1 cellular context compared by ENCODE assay signal in genomic region chr2:68206779-68207178, GRCh38.
TF ChIP-seq lines count a peak whose summit lies in the region.

No MANE protein-coding gene starts in this region.

TF ChIP-seq in K562, 482 proteins besides CTCF, POLR2A, EP300 and RAD21:
- no peak for TF ChIP-seq ZSCAN32 (CRISPR knock-in tag; IDR thresholded peaks at IDR 0.05)
- TF ChIP-seq HES1 (IDR thresholded peaks at IDR 0.05; ENCODE audit: low read depth), result no peak
- no peak for TF ChIP-seq CBX8 (IDR thresholded peaks at IDR 0.05; ENCODE audit: borderline replicate concordance, extremely low read depth, low read depth, low read length, poor library complexity, severe bottlenecking)
- TF ChIP-seq, protein P1, sequence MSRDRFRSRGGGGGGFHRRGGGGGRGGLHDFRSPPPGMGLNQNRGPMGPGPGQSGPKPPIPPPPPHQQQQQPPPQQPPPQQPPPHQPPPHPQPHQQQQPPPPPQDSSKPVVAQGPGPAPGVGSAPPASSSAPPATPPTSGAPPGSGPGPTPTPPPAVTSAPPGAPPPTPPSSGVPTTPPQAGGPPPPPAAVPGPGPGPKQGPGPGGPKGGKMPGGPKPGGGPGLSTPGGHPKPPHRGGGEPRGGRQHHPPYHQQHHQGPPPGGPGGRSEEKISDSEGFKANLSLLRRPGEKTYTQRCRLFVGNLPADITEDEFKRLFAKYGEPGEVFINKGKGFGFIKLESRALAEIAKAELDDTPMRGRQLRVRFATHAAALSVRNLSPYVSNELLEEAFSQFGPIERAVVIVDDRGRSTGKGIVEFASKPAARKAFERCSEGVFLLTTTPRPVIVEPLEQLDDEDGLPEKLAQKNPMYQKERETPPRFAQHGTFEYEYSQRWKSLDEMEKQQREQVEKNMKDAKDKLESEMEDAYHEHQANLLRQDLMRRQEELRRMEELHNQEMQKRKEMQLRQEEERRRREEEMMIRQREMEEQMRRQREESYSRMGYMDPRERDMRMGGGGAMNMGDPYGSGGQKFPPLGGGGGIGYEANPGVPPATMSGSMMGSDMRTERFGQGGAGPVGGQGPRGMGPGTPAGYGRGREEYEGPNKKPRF (IDR thresholded peaks at IDR 0.05; ENCODE audit: low read depth, low read length), result no peak
TF ChIP-seq in K562: peak in this region for 0.
